9 cellular contexts compared by ENCODE assay signal in genomic region chr15:89472785-89473256, GRCh38. TPM values are rescaled to one million over a fixed set of nuclear protein-coding genes. Genes with fewer than 3 reads are reported as not detected.
A peak's percentile ranks its signal among the peaks of the same experiment; 100 is the strongest.
DNase-seq lines count a peak whose midpoint lies in the region; ATAC-seq, FAIRE-seq and TF ChIP-seq lines count a peak whose summit lies in the region.
"Had no signal": no experiment of that assay in that cellular context is flagged by ENCODE, and none has a peak within 500 bp of the region (broad histone marks: within the 10 kb centered on the region; RNA-seq: fewer than 3 reads in every experiment).

No MANE protein-coding gene starts in this region.

- FAIRE-seq in HTR-8/SVneo (lab: Jason Lieb, UNC) = peak; percentile 74
- FAIRE-seq: endometrium had no signal

- no peak overlapping the region for H4K8ac ChIP-seq in mesendoderm (ENCODE audit: low read depth, low read length)

- H3K4me1 ChIP-seq in mesendoderm (ENCODE audit: control insufficient read depth, low read depth, low read length) (no peaks in the 10 kb centered on the region), upper lobe of left lung (peaks cover 0 to 4% (median 0%) of the 10 kb centered on the region in 4 donors)

- no peaks in the 10 kb centered on the region for H3K36me3 ChIP-seq in mesendoderm (ENCODE audit: control insufficient read depth, insufficient read depth, low read length)
- no peaks in the 10 kb centered on the region for H3K36me3 ChIP-seq in upper lobe of left lung

- no peak overlapping the region for H3K18ac ChIP-seq in mesendoderm (ENCODE audit: low read length)

- no peak overlapping the region for H3K23ac ChIP-seq in mesendoderm (ENCODE audit: low read length)

- no peak overlapping the region for H2BK120ac ChIP-seq in mesendoderm (ENCODE audit: low read depth, low read length)

- no peak overlapping the region for H2BK15ac ChIP-seq in mesendoderm (replicated peaks; ENCODE audit: low read depth)

- no CpG with 5 or more reads among the region's 7 CpGs for WGBS in mesendoderm (ENCODE audit: extremely low coverage, insufficient coverage, low lambda C conversion rate)
- WGBS in upper lobe of left lung, 2 donors = 8 to 60% methylated on average over 1 to 7 of the region's 7 CpGs

- no peak overlapping the region for H4K5ac ChIP-seq in mesendoderm (ENCODE audit: low read length)

- H3K79me2 ChIP-seq in mesendoderm (ENCODE audit: control insufficient read depth, insufficient read depth, low read length) = no peaks in the 10 kb centered on the region

- peak; percentile 9 to 41 for ATAC-seq in upper lobe of left lung (ENCODE audit: low FRiP score in 2 of 2)
- no peak for ATAC-seq in GM21367 (IDR thresholded peaks at IDR 0.05; ENCODE audit: unreplicated experiment)

- H3K56ac ChIP-seq in mesendoderm (ENCODE audit: low read length) = no peak overlapping the region

- DNase-seq in activated CD8-positive, alpha-beta memory T cell treated with anti-CD3 and anti-CD28 coated beads for 24 hours = peak; percentile 65
- DNase-seq in activated CD8-positive, alpha-beta memory T cell treated with anti-CD3 and anti-CD28 coated beads, Interleukin-2, amount 50 U/mL, for 4 hours = no peak
- peak; percentile 83 for DNase-seq in HTR-8/SVneo (ENCODE audit: insufficient read length, low spot score)
- peak; percentile 16 for DNase-seq in SHP77 treated with DMSO at 0.1 percent for 48 hours (lab: John Stamatoyannopoulos, UW)
- peak; percentile 72 for DNase-seq in choroid plexus epithelial cell (ENCODE audit: low read depth)
- peak; percentile 91 for DNase-seq in mesendoderm
- DNase-seq in upper lobe of left lung = peak in 1 of 2 donors; percentile 80

- TF ChIP-seq POLR2A in upper lobe of left lung (IDR thresholded peaks at IDR 0.05) = no peak

- H3K27me3 ChIP-seq in mesendoderm (ENCODE audit: insufficient read depth, low read length, poor library complexity) = no peaks in the 10 kb centered on the region
- peaks cover 0 to 22% (median 5%) of the 10 kb centered on the region in 4 donors for H3K27me3 ChIP-seq in upper lobe of left lung

- H3K4ac ChIP-seq in mesendoderm (ENCODE audit: low read depth, low read length) = no peak overlapping the region

- no peak overlapping the region for H2AK5ac ChIP-seq in mesendoderm (ENCODE audit: low read length)

- no peak for TF ChIP-seq EP300 in upper lobe of left lung (IDR thresholded peaks at IDR 0.05)

- no peak overlapping the region for H3K4me3 ChIP-seq in choroid plexus epithelial cell (ENCODE audit: low read depth, low read length)
- H3K4me3 ChIP-seq in mesendoderm (ENCODE audit: low read length) = no peak overlapping the region
- no peak overlapping the region for H3K4me3 ChIP-seq in upper lobe of left lung

- H3K27ac ChIP-seq in mesendoderm (ENCODE audit: low read depth, low read length) (no peak overlapping the region), upper lobe of left lung (no peak overlapping the region)

- no peak overlapping the region for H2BK5ac ChIP-seq in mesendoderm (ENCODE audit: low read length)

- H3K4me2 ChIP-seq in mesendoderm (ENCODE audit: low read length) = no peak overlapping the region

- H3K9me3 ChIP-seq in upper lobe of left lung = no peaks in the 10 kb centered on the region

- H3K9ac ChIP-seq in mesendoderm (ENCODE audit: low read length) = no peak overlapping the region

- no peaks in the 10 kb centered on the region for H3K79me1 ChIP-seq in mesendoderm (ENCODE audit: low read length)

- TF ChIP-seq CTCF in choroid plexus epithelial cell (conservative IDR thresholded peaks at IDR 0.05; ENCODE audit: low read depth, low read length) (peak; percentile 90), upper lobe of left lung (IDR thresholded peaks at IDR 0.05) (peak in 4 of 6 experiments; percentile 21 to 50 (median 38))

RNA-seq across cellular contexts. Expression of gene RHCG, which starts 23.6 kb away (rescaled TPM):
- polyA plus RNA-seq in mesendoderm (2013, experiment 1 of 2) = 0.04 TPM
- polyA plus RNA-seq in mesendoderm (2013, experiment 2 of 2) = 0.03 TPM
- total RNA-seq in upper lobe of left lung = not detected
